In the genomic region with DNA sequence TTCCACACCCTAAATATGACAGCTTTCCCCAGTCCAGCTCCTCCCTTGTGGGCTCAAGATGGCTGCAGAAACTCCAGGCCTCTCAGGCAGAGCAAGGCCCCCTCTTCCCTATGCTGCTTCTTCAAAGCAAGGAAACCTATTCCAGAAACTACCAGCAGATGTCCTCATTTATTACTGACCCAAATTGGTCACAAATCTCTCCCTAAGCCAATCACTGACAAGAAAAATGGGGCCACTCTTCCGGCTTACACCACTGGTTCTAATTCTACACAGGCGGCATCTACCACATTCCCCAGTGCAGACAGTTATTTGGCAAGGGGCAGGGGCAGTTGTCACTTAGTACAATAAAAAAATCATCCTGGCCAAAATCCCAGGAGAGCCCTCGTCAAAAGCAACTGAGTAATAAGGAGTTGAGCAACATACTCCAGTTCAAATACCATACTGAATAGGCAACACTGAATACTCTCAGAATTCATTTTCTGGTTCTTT, we compare ENCODE assay signal across 8 cellular contexts.
DNase-seq lines count a peak whose midpoint lies in the region; ATAC-seq lines count a peak whose summit lies in the region.

No MANE protein-coding gene starts in this region.

- no peaks in the 10 kb centered on the region for H3K9me3 Mint-ChIP-seq in activated CD4-positive, alpha-beta T cell treated with anti-CD3 and anti-CD28 coated beads for 36 hours (ENCODE audit: low read depth)
- H3K9me3 Mint-ChIP-seq in activated CD4-positive, alpha-beta T cell treated with anti-CD3 and anti-CD28 coated beads, Interleukin-2, amount 10 ng/mL, durations not matched to agents 7 days and 5 days, result no peaks in the 10 kb centered on the region

- CTCF ChIA-PET in activated CD4-positive, alpha-beta T cell treated with anti-CD3 and anti-CD28 coated beads for 36 hours (lab: Charles Lee), result interaction anchor here (1.9 kb wide), 1 partner anchor 9 kb away, joined by 14 read pairs; no protein-coding TSS in a partner anchor
- CTCF ChIA-PET in activated CD4-positive, alpha-beta T cell treated with anti-CD3 and anti-CD28 coated beads, Interleukin-2, amount 10 ng/mL, durations not matched to agents 7 days and 5 days (lab: Charles Lee), result interaction anchor here (2.9 kb wide), 1 partner anchor 10 kb away, joined by 11 read pairs; no protein-coding TSS in a partner anchor

- H3K27ac ChIP-seq in right cardiac atrium (ENCODE audit: low read length), result peak overlapping the region; percentile 43

- no peaks in the 10 kb centered on the region for H3K27me3 Mint-ChIP-seq in activated CD4-positive, alpha-beta T cell treated with anti-CD3 and anti-CD28 coated beads for 36 hours
- H3K27me3 Mint-ChIP-seq in activated CD4-positive, alpha-beta T cell treated with anti-CD3 and anti-CD28 coated beads, Interleukin-2, amount 10 ng/mL, durations not matched to agents 7 days and 5 days, result no peaks in the 10 kb centered on the region

- H3K4me3 ChIP-seq in right cardiac atrium (ENCODE audit: low read length), result no peak overlapping the region

- peak overlapping the region; percentile 16 for H3K27ac Mint-ChIP-seq in activated CD4-positive, alpha-beta T cell treated with anti-CD3 and anti-CD28 coated beads for 36 hours
- no peak overlapping the region for H3K27ac Mint-ChIP-seq in activated CD4-positive, alpha-beta T cell treated with anti-CD3 and anti-CD28 coated beads, Interleukin-2, amount 10 ng/mL, durations not matched to agents 7 days and 5 days

- H3K9me3 ChIP-seq in right cardiac atrium (ENCODE audit: control insufficient read depth, low read length), result no peaks in the 10 kb centered on the region

- peak; percentile 11 for ATAC-seq in activated CD4-positive, alpha-beta T cell treated with anti-CD3 and anti-CD28 coated beads for 36 hours
- ATAC-seq in right cardiac atrium, result peak; percentile 92 to 95
- peak; percentile 91 for ATAC-seq in sciatic nerve

- POLR2A ChIA-PET in activated CD4-positive, alpha-beta T cell treated with anti-CD3 and anti-CD28 coated beads for 36 hours (lab: Charles Lee), result no interaction called here
- POLR2A ChIA-PET in activated CD4-positive, alpha-beta T cell treated with anti-CD3 and anti-CD28 coated beads, Interleukin-2, amount 10 ng/mL, durations not matched to agents 7 days and 5 days (lab: Charles Lee), result no interaction called here

- H3K36me3 Mint-ChIP-seq in activated CD4-positive, alpha-beta T cell treated with anti-CD3 and anti-CD28 coated beads for 36 hours (ENCODE audit: low read depth), result peaks cover 17% of the 10 kb centered on the region
- H3K36me3 Mint-ChIP-seq in activated CD4-positive, alpha-beta T cell treated with anti-CD3 and anti-CD28 coated beads, Interleukin-2, amount 10 ng/mL, durations not matched to agents 7 days and 5 days (ENCODE audit: low read depth), result peaks cover 10% of the 10 kb centered on the region

- H3K4me1 Mint-ChIP-seq in activated CD4-positive, alpha-beta T cell treated with anti-CD3 and anti-CD28 coated beads for 36 hours, result peaks cover 58% of the 10 kb centered on the region
- peaks cover 58% of the 10 kb centered on the region for H3K4me1 Mint-ChIP-seq in activated CD4-positive, alpha-beta T cell treated with anti-CD3 and anti-CD28 coated beads, Interleukin-2, amount 10 ng/mL, durations not matched to agents 7 days and 5 days

- H3K4me3 Mint-ChIP-seq in activated CD4-positive, alpha-beta T cell treated with anti-CD3 and anti-CD28 coated beads for 36 hours, result no peak overlapping the region
- H3K4me3 Mint-ChIP-seq in activated CD4-positive, alpha-beta T cell treated with anti-CD3 and anti-CD28 coated beads, Interleukin-2, amount 10 ng/mL, durations not matched to agents 7 days and 5 days, result no peak overlapping the region

- DNase-seq in activated CD4-positive, alpha-beta T cell treated with anti-CD3 and anti-CD28 coated beads for 36 hours, result no peak
- no peak for DNase-seq in activated CD4-positive, alpha-beta T cell treated with anti-CD3 and anti-CD28 coated beads, Interleukin-2, amount 10 ng/mL, durations not matched to agents 7 days and 5 days
- DNase-seq in HCEC 1CT, result peak; percentile 98
- peak; percentile 88 for DNase-seq in MV-4-11 (lab: John Stamatoyannopoulos, UW)
- peak in 38 of 58 donors; percentile 12 to 83 (median 36) for DNase-seq in anterior cingulate cortex (lab: John Stamatoyannopoulos, UW)
- peak; percentile 70 to 80 (median 72) for DNase-seq in right cardiac atrium
- DNase-seq in sciatic nerve (ENCODE audit: low spot score), result no peak
- DNase-seq in effector CD4-positive, alpha-beta T cell, result no peak

- peaks cover 2% of the 10 kb centered on the region for H3K4me1 ChIP-seq in right cardiac atrium (ENCODE audit: control insufficient read depth, insufficient read depth, low read length)

- WGBS in right cardiac atrium, result 12% methylated on average over 3 of the region's 3 CpGs

- intact Hi-C loops in activated CD4-positive, alpha-beta T cell treated with anti-CD3 and anti-CD28 coated beads for 36 hours (cut with DNase I, micrococcal nuclease), result loop anchor here (1.0 to 10.0 kb wide), 4 partner anchors 148 to 794 kb away; a partner anchor contains a TSS
- intact Hi-C loops in right cardiac atrium (cut with DNase I), result loop anchor here in 3 of 4 donors (2.0 to 10.0 kb wide), 3 partner anchors 74 to 148 kb away; no protein-coding TSS in a partner anchor
- intact Hi-C loops in sciatic nerve (cut with DNase I), result no loop called here

- no peaks in the 10 kb centered on the region for H3K27me3 ChIP-seq in right cardiac atrium (ENCODE audit: control insufficient read depth, insufficient read depth)

Comparison
In these comparisons a context has a peak if more than half of its experiments do, and no peak if none do; other contexts are left out.
1. ATAC-seq: peak in every context shown above with its lines; median percentile 94 in right cardiac atrium; 91 in sciatic nerve; 11 in activated CD4-positive, alpha-beta T cell treated with anti-CD3 and anti-CD28 coated beads for 36 hours.
2. DNase-seq: peak in HCEC 1CT (single experiment), MV-4-11 (single experiment), anterior cingulate cortex (38 of 58) and right cardiac atrium (3 of 3); none in activated CD4-positive, alpha-beta T cell treated with anti-CD3 and anti-CD28 coated beads for 36 hours (single experiment), activated CD4-positive, alpha-beta T cell treated with anti-CD3 and anti-CD28 coated beads, Interleukin-2, amount 10 ng/mL, durations not matched to agents 7 days and 5 days (single experiment), sciatic nerve (single experiment) and effector CD4-positive, alpha-beta T cell (single experiment).